In the genomic region with DNA sequence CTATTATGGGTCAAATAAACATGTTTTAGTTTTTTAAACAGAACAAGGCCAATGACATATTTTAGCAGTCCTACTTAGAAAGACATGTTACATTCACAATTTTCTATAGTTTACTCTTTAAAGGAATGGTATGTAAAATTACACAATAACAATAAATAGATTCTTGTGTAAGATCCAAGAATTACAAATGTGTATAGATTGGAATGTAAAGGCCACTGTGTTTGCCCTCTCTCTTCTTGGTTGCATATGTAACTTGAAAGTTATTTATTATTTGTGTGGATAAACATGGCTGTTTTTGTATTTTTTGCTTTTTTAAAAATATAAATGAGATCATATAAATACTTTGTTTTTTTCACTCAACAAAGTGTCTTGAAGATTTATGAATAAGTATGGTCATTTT, we compare ENCODE assay signal across 23 cellular contexts.
"Had no signal": no experiment of that assay in that cellular context is flagged by ENCODE, and none has a peak within 500 bp of the region (broad histone marks: within the 10 kb centered on the region; RNA-seq: fewer than 3 reads in every experiment).

No MANE protein-coding gene starts in this region.

- H3K36me3 ChIP-seq: neutrophil, right lobe of liver, spleen, tibial nerve, upper lobe of right lung, vagina had no signal

- H2AFZ ChIP-seq: hepatocyte had no signal

- FAIRE-seq: endometrium had no signal

- H3K4me2 ChIP-seq: hepatocyte had no signal

- H3K27me3 ChIP-seq: hepatocyte, neutrophil, right lobe of liver, spleen, tibial nerve, upper lobe of right lung, vagina had no signal

- ATAC-seq: esophagus mucosa; left colon; left ventricle myocardium superior; naive thymus-derived CD8-positive, alpha-beta T cell; psoas muscle; right lobe of liver; stimulated activated memory B cell treated with anti-CD40 and anti-IgM and Interleukin-4, amounts not matched to agents 10 μg/mL and 1 μg/mL and 100 μg/mL, for 72 hours; upper lobe of right lung had no signal

- H3K4me1 ChIP-seq: psoas muscle, right lobe of liver, spleen, tibial nerve, upper lobe of right lung, vagina had no signal

- H3K79me2 ChIP-seq: hepatocyte had no signal

- H3K27ac ChIP-seq: hepatocyte, neutrophil, psoas muscle, right lobe of liver, spleen, tibial nerve, upper lobe of right lung, vagina had no signal

- DNase-seq: cortex of kidney; effector memory CD4-positive, alpha-beta T cell; head of caudate nucleus; left colon; left ventricle myocardium superior; mesendoderm; naive thymus-derived CD8-positive, alpha-beta T cell; psoas muscle; retina; right lobe of liver; spleen; stimulated activated CD4-positive, alpha-beta T cell treated with anti-CD3 and anti-CD28 coated beads, Interleukin-15, amount 100 ng/mL, for 24 hours; stimulated activated CD4-positive, alpha-beta T cell treated with anti-CD3 and anti-CD28 coated beads, Interleukin-1b, Interleukin-23, amount 100 ng/mL, for 48 hours; stimulated activated CD4-positive, alpha-beta T cell treated with anti-CD3 and anti-CD28 coated beads, Interleukin-4, amount 100 ng/mL, for 24 hours; upper lobe of right lung had no signal

- H3K9me3 ChIP-seq: neutrophil, psoas muscle, right lobe of liver, spleen, tibial nerve, upper lobe of right lung, vagina had no signal

- H3K4me3 ChIP-seq: hepatocyte, lung, psoas muscle, right lobe of liver, spleen, tibial nerve, upper lobe of right lung, vagina had no signal
